21 cellular contexts compared by ENCODE assay signal in genomic region chr6:20198156-20198555, GRCh38.
"Had no signal": no experiment of that assay in that cellular context is flagged by ENCODE, and none has a peak within 500 bp of the region (broad histone marks: within the 10 kb centered on the region; RNA-seq: fewer than 3 reads in every experiment).

No MANE protein-coding gene starts in this region.

- H3K9me3 Mint-ChIP-seq: natural killer cell treated with Interleukin-12 subunit alpha and Interleukin-12 subunit beta and Interleukin-15 and Interleukin-18, amount 100 ng/mL, for 72 hours; stimulated activated effector memory CD8-positive, alpha-beta T cell treated with anti-CD3 and anti-CD28 coated beads, Interleukin-12 subunit alpha, Interleukin-12 subunit beta, amount 100 ng/mL, for 72 hours had no signal

- H3K4me3 ChIP-seq: esophagus muscularis mucosa, heart right ventricle, stomach, testis had no signal

- DNase-seq: activated CD4-positive, alpha-beta T cell treated with anti-CD3 and anti-CD28 coated beads, Interleukin-2, amount 50 U/mL, for 1 hour; activated CD4-positive, CD25-positive, alpha-beta regulatory T cell treated with anti-CD3 and anti-CD28 coated beads, Interleukin-2, amount 50 U/mL, for 72 hours; activated CD8-positive, alpha-beta memory T cell treated with anti-CD3 and anti-CD28 coated beads for 24 hours; activated CD8-positive, alpha-beta memory T cell treated with anti-CD3 and anti-CD28 coated beads, Interleukin-2, amount 50 U/mL, for 48 hours; activated gamma-delta T cell; activated T-cell treated with anti-CD3 and anti-CD28 coated beads, Interleukin-2, amount 50 U/mL, for 48 hours; cerebellar nuclear complex; effector CD8-positive, alpha-beta T cell; heart right ventricle; left cardiac atrium; mesendoderm; nucleus accumbens; stimulated activated CD4-positive, alpha-beta T cell treated with anti-CD3 and anti-CD28 coated beads, Interleukin-4, amount 100 ng/mL, for 24 hours; stomach; testis had no signal

- H3K4me3 Mint-ChIP-seq: activated naive CD8-positive, alpha-beta T cell; natural killer cell treated with Interleukin-12 subunit alpha and Interleukin-12 subunit beta and Interleukin-15 and Interleukin-18, amount 100 ng/mL, for 72 hours; stimulated activated effector memory CD8-positive, alpha-beta T cell treated with anti-CD3 and anti-CD28 coated beads, Interleukin-12 subunit alpha, Interleukin-12 subunit beta, amount 100 ng/mL, for 72 hours had no signal

- H3K36me3 ChIP-seq: esophagus muscularis mucosa, heart right ventricle, stomach had no signal

- FAIRE-seq: bronchial epithelial cell had no signal

- H3K4me1 ChIP-seq: testis had no signal

- H3K36me3 Mint-ChIP-seq: natural killer cell treated with Interleukin-12 subunit alpha and Interleukin-12 subunit beta and Interleukin-15 and Interleukin-18, amount 100 ng/mL, for 72 hours; stimulated activated effector memory CD8-positive, alpha-beta T cell treated with anti-CD3 and anti-CD28 coated beads, Interleukin-12 subunit alpha, Interleukin-12 subunit beta, amount 100 ng/mL, for 72 hours had no signal

- H3K27me3 ChIP-seq: esophagus muscularis mucosa, heart right ventricle, stomach, testis had no signal

- H3K27ac ChIP-seq: esophagus muscularis mucosa, heart right ventricle, testis had no signal

- ATAC-seq: heart right ventricle; left cardiac atrium; natural killer cell treated with Interleukin-12 subunit alpha and Interleukin-12 subunit beta and Interleukin-15 and Interleukin-18, amount 100 ng/mL, for 72 hours; sciatic nerve; stimulated activated effector memory CD8-positive, alpha-beta T cell treated with anti-CD3 and anti-CD28 coated beads, Interleukin-12 subunit alpha, Interleukin-12 subunit beta, amount 100 ng/mL, for 72 hours had no signal

- H3K27me3 Mint-ChIP-seq: activated naive CD8-positive, alpha-beta T cell had no signal

- H3K9me3 ChIP-seq: esophagus muscularis mucosa, heart right ventricle, stomach, testis had no signal

- H3K27ac Mint-ChIP-seq: activated naive CD8-positive, alpha-beta T cell; natural killer cell treated with Interleukin-12 subunit alpha and Interleukin-12 subunit beta and Interleukin-15 and Interleukin-18, amount 100 ng/mL, for 72 hours; stimulated activated effector memory CD8-positive, alpha-beta T cell treated with anti-CD3 and anti-CD28 coated beads, Interleukin-12 subunit alpha, Interleukin-12 subunit beta, amount 100 ng/mL, for 72 hours had no signal
